Comparison of ENCODE assay signal across 8 cellular contexts in genomic region chr3:48034000-48034516, GRCh38. TPM values are rescaled to one million over a fixed set of nuclear protein-coding genes. Genes with fewer than 3 reads are reported as not detected.
DNase-seq lines count a peak whose midpoint lies in the region; ATAC-seq lines count a peak whose summit lies in the region.

No MANE protein-coding gene starts in this region.

- ATAC-seq in HG03280 (IDR thresholded peaks at IDR 0.05; ENCODE audit: unreplicated experiment): no peak

- DNase-seq in AG08395 (ENCODE audit: low spot score) (peak; percentile 76), MV-4-11 (lab: John Stamatoyannopoulos, UW) (peak; percentile 51), cerebellum (ENCODE audit: low spot score) (peak; percentile 56), medulla oblongata (ENCODE audit: extremely low spot score) (peak; percentile 43)
- no peak for DNase-seq in NK-92 treated with Interleukin-12 subunit alpha and Interleukin-12 subunit beta, amount 100 ng/mL, for 24 hours (lab: John Stamatoyannopoulos, UW)
- DNase-seq in activated CD4-positive, CD25-positive, alpha-beta regulatory T cell (lab: John Stamatoyannopoulos, UW): no peak
- DNase-seq in stimulated activated CD4-positive, alpha-beta T cell treated with anti-CD3 and anti-CD28 coated beads, Interleukin-2, amount 100 ng/mL, for 48 hours: no peak

RNA-seq across cellular contexts. Expression of gene MAP4, which starts 17.8 kb away (rescaled TPM):
- 149 TPM for total RNA-seq in cerebellum

Comparison
In these comparisons a context has a peak if more than half of its experiments do, and no peak if none do; other contexts are left out.
1. DNase-seq: peak in AG08395 (single experiment), MV-4-11 (single experiment), cerebellum (single experiment) and medulla oblongata (single experiment); none in NK-92 treated with Interleukin-12 subunit alpha and Interleukin-12 subunit beta, amount 100 ng/mL, for 24 hours (single experiment), activated CD4-positive, CD25-positive, alpha-beta regulatory T cell (0 of 4) and stimulated activated CD4-positive, alpha-beta T cell treated with anti-CD3 and anti-CD28 coated beads, Interleukin-2, amount 100 ng/mL, for 48 hours (0 of 2).